ENCODE assay signal across 22 cellular contexts in genomic region chr13:64414381-64414780, GRCh38.
"Had no signal": no experiment of that assay in that cellular context is flagged by ENCODE, and none has a peak within 500 bp of the region (broad histone marks: within the 10 kb centered on the region; RNA-seq: fewer than 3 reads in every experiment).

No MANE protein-coding gene starts in this region.

- DNase-seq: hippocampal formation; kidney; left colon; left lung; lower lobe of right lung; mammary epithelial cell; mesenchymal stem cell; naive thymus-derived CD8-positive, alpha-beta T cell; nucleus accumbens; pancreas; posterior cingulate gyrus; retina; stimulated activated CD4-positive, alpha-beta T cell treated with anti-CD3 and anti-CD28 coated beads, Interleukin-4, amount 100 ng/mL, for 24 hours; stimulated activated naive CD4-positive, alpha-beta T cell; uterus had no signal

- H3K4me3 ChIP-seq: left lung, lower lobe of right lung, pancreas, prostate gland, skin epidermis, suprapubic skin, tibial nerve, uterus had no signal

- ATAC-seq: left colon; left lung; lower lobe of right lung; naive thymus-derived CD8-positive, alpha-beta T cell; pancreas; right cardiac atrium; sciatic nerve; stimulated activated effector memory CD8-positive, alpha-beta T cell treated with anti-CD3 and anti-CD28 coated beads, Interleukin-12 subunit alpha, Interleukin-12 subunit beta, amount 100 ng/mL, for 72 hours had no signal
